In the genomic region with DNA sequence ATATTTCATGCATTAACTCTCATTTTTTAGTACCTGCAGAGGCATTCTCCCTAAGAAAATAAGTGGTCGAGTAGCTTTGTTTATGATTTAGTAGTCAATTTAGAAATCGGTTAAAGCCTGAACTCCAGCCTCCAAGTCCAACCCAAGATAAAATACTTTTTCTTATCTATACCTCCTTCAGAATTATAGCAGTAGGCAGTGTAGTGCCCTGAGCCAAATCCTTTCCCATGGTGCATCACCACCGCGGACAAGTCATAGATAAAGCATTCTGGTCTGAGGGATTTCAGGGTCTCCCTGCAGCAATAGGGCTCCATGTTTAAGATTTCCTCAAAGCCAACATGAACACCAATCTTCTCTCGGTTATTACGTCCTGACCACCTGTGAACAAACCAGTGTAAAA, we compare ENCODE assay signal across 1 cellular context.
TF ChIP-seq lines count a peak whose summit lies in the region.

No MANE protein-coding gene starts in this region.

TF ChIP-seq in GM23338, 12 proteins besides CTCF, POLR2A, EP300 and RAD21 (continued from another document):
- no peak for TF ChIP-seq EZH2 (IDR thresholded peaks at IDR 0.05; ENCODE audit: low read depth, unreplicated experiment)
- TF ChIP-seq, protein P1, sequence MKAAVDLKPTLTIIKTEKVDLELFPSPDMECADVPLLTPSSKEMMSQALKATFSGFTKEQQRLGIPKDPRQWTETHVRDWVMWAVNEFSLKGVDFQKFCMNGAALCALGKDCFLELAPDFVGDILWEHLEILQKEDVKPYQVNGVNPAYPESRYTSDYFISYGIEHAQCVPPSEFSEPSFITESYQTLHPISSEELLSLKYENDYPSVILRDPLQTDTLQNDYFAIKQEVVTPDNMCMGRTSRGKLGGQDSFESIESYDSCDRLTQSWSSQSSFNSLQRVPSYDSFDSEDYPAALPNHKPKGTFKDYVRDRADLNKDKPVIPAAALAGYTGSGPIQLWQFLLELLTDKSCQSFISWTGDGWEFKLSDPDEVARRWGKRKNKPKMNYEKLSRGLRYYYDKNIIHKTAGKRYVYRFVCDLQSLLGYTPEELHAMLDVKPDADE (IDR thresholded peaks at IDR 0.05), result no peak
